In genomic region chr10:43177588-43177987, GRCh38 we compare ENCODE assay signal across 25 cellular contexts.
"Had no signal": no experiment of that assay in that cellular context is flagged by ENCODE, and none has a peak within 500 bp of the region (broad histone marks: within the 10 kb centered on the region; RNA-seq: fewer than 3 reads in every experiment).

No MANE protein-coding gene starts in this region.

- H3K27ac ChIP-seq: dorsolateral prefrontal cortex, gastroesophageal sphincter, heart right ventricle, neutrophil, parathyroid adenoma, stomach, thyroid gland, vagina had no signal

- H3K9me3 ChIP-seq: gastroesophageal sphincter, neutrophil, stomach, thyroid gland, vagina had no signal

- H3K4me3 ChIP-seq: dorsolateral prefrontal cortex, gastroesophageal sphincter, heart right ventricle, lung, mucosa of descending colon, stomach, thyroid gland, vagina had no signal

- ATAC-seq: gastroesophageal sphincter; heart right ventricle; left colon; left ventricle myocardium superior; mucosa of descending colon; natural killer cell treated with Interleukin-12 subunit alpha and Interleukin-12 subunit beta and Interleukin-15 and Interleukin-18, amount 100 ng/mL, for 72 hours; sciatic nerve; stimulated activated effector memory CD8-positive, alpha-beta T cell treated with anti-CD3 and anti-CD28 coated beads, Interleukin-12 subunit alpha, Interleukin-12 subunit beta, amount 100 ng/mL, for 72 hours had no signal

- H3K4me1 ChIP-seq: parathyroid adenoma, thyroid gland, vagina had no signal

- DNase-seq: cerebellar nuclear complex; dorsolateral prefrontal cortex; effector CD4-positive, alpha-beta T cell; heart right ventricle; hippocampal formation; islet precursor cell; kidney glomerular epithelial cell; left colon; left ventricle myocardium superior; mucosa of descending colon; naive B cell; stimulated activated CD4-positive, alpha-beta T cell treated with anti-CD3 and anti-CD28 coated beads, Interleukin-2, amount 100 ng/mL, for 24 hours; stimulated activated CD4-positive, alpha-beta T cell treated with anti-CD3 and anti-CD28 coated beads, Interleukin-4, amount 100 ng/mL, for 24 hours; stimulated activated naive CD4-positive, alpha-beta T cell treated with Interleukin-2 at 50 U/mL for 16 hours; stomach; thyroid gland; trophoblast cell had no signal

- H3K27me3 ChIP-seq: dorsolateral prefrontal cortex, gastroesophageal sphincter, heart right ventricle, neutrophil, stomach, thyroid gland, vagina had no signal
